36 cellular contexts compared by ENCODE assay signal in genomic region chr2:38039511-38039910, GRCh38.
"Had no signal": no experiment of that assay in that cellular context is flagged by ENCODE, and none has a peak within 500 bp of the region (broad histone marks: within the 10 kb centered on the region; RNA-seq: fewer than 3 reads in every experiment).

No MANE protein-coding gene starts in this region.

- H3K4me1 ChIP-seq: body of pancreas, breast epithelium had no signal

- H3K9me3 ChIP-seq: body of pancreas, breast epithelium, MG63, Peyer's patch had no signal

- H3K36me3 ChIP-seq: ascending aorta, breast epithelium, MG63, Peyer's patch had no signal

- H3K27ac Mint-ChIP-seq: activated B cell treated with CpG ODN at 0.5 μM for 24 hours; activated CD8-positive, alpha-beta T cell treated with anti-CD3 and anti-CD28 coated beads for 36 hours; activated naive CD8-positive, alpha-beta T cell treated with anti-CD3 and anti-CD28 coated beads for 36 hours; activated T-cell treated with anti-CD3 and anti-CD28 coated beads, Interleukin-2, amount 50 U/mL, for 72 hours; activated T-helper 17 cell treated with anti-CD3 and anti-CD28 coated beads, Interleukin-2, amount 50 U/mL, for 72 hours had no signal

- H3K27ac ChIP-seq: ascending aorta, body of pancreas, Peyer's patch, RWPE1, VCaP had no signal

- H3K9me3 Mint-ChIP-seq: activated B cell treated with CpG ODN at 0.5 μM for 24 hours had no signal

- DNase-seq: activated B cell treated with CpG ODN at 0.5 μM for 24 hours; activated CD4-positive, alpha-beta T cell treated with anti-CD3 and anti-CD28 coated beads for 4 hours; activated CD4-positive, alpha-beta T cell treated with anti-CD3 and anti-CD28 coated beads, Interleukin-2, amount 50 U/mL, for 1 hour; activated CD4-positive, CD25-positive, alpha-beta regulatory T cell treated with anti-CD3 and anti-CD28 coated beads, Interleukin-2, amount 50 U/mL, for 72 hours; activated CD8-positive, alpha-beta T cell treated with anti-CD3 and anti-CD28 coated beads for 36 hours; activated effector memory CD4-positive, alpha-beta T cell treated with anti-CD3 and anti-CD28 coated beads, Interleukin-2, amount 50 U/mL, for 16 hours; activated naive CD4-positive, alpha-beta T cell; activated naive CD4-positive, alpha-beta T cell treated with anti-CD3 and anti-CD28 coated beads, Interleukin-2, amount 50 U/mL, for 16 hours; activated naive CD8-positive, alpha-beta T cell treated with anti-CD3 and anti-CD28 coated beads for 36 hours; activated T-cell treated with anti-CD3 and anti-CD28 coated beads, Interleukin-2, amount 50 U/mL, for 1 hour; activated T-cell treated with anti-CD3 and anti-CD28 coated beads, Interleukin-2, amount 50 U/mL, for 72 hours; amygdala; body of pancreas; Kasumi-1; KG1; MG63; NCI-H1092; NCI-H1436 treated with DMSO at 0.1 percent for 48 hours; NCI-H1694 treated with DMSO at 0.1 percent for 48 hours; NCI-H2029; NCI-H345; NCI-H510A; NCI-H526; NCI-H748 treated with DMSO at 0.1 percent for 48 hours; NK-92 treated with Interleukin-12 subunit alpha and Interleukin-12 subunit beta, amount 100 ng/mL, for 24 hours; PC-3; Peyer's patch; SIG-M5; T-helper 1 cell; T-helper 2 cell; T-helper 9 cell had no signal

- H3K27me3 ChIP-seq: ascending aorta, body of pancreas, breast epithelium, Peyer's patch had no signal

- H3K4me3 ChIP-seq: ascending aorta, body of pancreas, breast epithelium, MG63, Peyer's patch had no signal

- H3K4me3 Mint-ChIP-seq: activated B cell treated with CpG ODN at 0.5 μM for 24 hours; activated CD8-positive, alpha-beta T cell treated with anti-CD3 and anti-CD28 coated beads for 36 hours; activated naive CD8-positive, alpha-beta T cell treated with anti-CD3 and anti-CD28 coated beads for 36 hours; activated T-cell treated with anti-CD3 and anti-CD28 coated beads, Interleukin-2, amount 50 U/mL, for 72 hours had no signal
